In the genomic region with DNA sequence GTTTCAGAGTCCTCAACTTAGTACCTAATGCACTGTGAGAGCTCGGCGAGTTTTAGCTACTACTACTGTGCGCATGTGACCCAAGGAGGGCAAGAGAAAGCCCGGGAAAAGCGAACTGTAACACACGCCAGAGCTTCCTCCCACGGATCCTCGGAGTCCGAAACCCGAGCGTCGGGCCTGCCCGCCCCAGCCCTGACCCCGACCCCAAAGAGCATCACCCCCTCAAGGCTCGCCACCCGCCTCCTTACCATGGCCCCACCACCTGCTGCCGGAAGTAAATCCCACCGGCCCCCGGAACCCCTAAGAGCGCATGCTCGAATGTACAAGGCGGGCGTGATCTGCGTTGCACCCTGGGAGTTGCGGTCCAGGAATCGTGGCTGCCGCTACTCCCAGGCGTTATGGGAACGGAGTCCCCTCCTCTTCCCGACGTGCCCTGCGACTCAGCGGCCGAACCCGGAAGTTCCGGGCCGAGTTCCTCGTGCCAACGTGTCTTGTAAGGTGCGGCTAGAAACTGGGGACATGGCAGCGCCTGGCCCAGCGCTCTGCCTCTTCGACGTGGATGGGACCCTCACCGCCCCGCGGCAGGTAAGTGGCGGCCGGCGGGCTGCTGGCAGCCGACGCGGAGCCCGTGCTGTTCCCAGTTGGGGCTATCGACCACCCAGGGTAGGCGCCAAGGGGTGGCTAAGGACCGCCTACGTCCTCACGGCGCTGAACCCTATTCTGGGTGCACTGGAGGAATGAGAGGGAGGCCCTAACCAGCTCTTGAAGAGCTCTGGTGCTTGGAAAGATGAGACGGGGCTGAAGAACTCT, we compare ENCODE assay signal across 8 cellular contexts. TPM values are rescaled to one million over a fixed set of nuclear protein-coding genes. Genes with fewer than 3 reads are reported as not detected.
DNase-seq lines count a peak whose midpoint lies in the region; ATAC-seq, FAIRE-seq and TF ChIP-seq lines count a peak whose summit lies in the region.

A gene (plus strand): TSS at position 476 of the 810 bp plus-strand sequence. CDS start 44 bp downstream, at position 520.
A gene with protein sequence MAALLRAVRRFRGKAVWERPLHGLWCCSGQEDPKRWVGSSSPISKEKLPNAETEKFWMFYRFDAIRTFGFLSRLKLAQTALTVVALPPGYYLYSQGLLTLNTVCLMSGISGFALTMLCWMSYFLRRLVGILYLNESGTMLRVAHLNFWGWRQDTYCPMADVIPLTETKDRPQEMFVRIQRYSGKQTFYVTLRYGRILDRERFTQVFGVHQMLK (minus strand): TSS at position 276 of the 810 bp plus-strand sequence. CDS start 25 bp downstream, at position 251.

- WGBS in transverse colon (ENCODE audit: low coverage in 1 of 2), 2 donors, result 1% methylated on average over 52 of the region's 61 CpGs; no CpG with 5 or more reads in 1 of the 2 donors

- H3K9ac ChIP-seq in parathyroid adenoma, result peak within 1 kb of the TSS; percentile 77

- H3K4me2 ChIP-seq in parathyroid adenoma (ENCODE audit: low read length), result peak within 1 kb of the TSS; percentile 91

- in situ Hi-C loops in transverse colon (cut with MboI; ENCODE audit: low pct_ligation_motif_present in 1 of 4, low pct_unique_long_range_greater_than_20kb in 1 of 4, low sequenced_read_pairs in 3 of 4), result loop anchor here in 2 of 4 donors (10.0 to 25.0 kb wide), 2 partner anchors 123 to 235 kb away; a partner anchor contains a TSS

- H3K4me3 ChIP-seq in cardiac muscle cell, result peak within 1 kb of the TSS; percentile 63
- H3K4me3 ChIP-seq in parathyroid adenoma (ENCODE audit: low read depth, low read length), result peak within 1 kb of the TSS; percentile 92
- H3K4me3 ChIP-seq in transverse colon, result peak within 1 kb of the TSS; percentile 72 to 91 (median 84)

- TF ChIP-seq CTCF in cardiac muscle cell (IDR thresholded peaks at IDR 0.05; ENCODE audit: low read depth, low read length) (no peak), parathyroid adenoma (IDR thresholded peaks at IDR 0.05) (no peak), transverse colon (IDR thresholded peaks at IDR 0.05) (peak in 2 of 5 experiments; percentile 14 to 16)

- H3K27ac ChIP-seq in cardiac muscle cell, result peak within 1 kb of the TSS; percentile 52
- peak within 1 kb of the TSS; percentile 67 for H3K27ac ChIP-seq in parathyroid adenoma
- H3K27ac ChIP-seq in transverse colon, result peak within 1 kb of the TSS; percentile 86 to 92 (median 90)

- peak within 1 kb of the TSS; percentile 94 for H3K4me3 Mint-ChIP-seq in activated naive CD8-positive, alpha-beta T cell treated with anti-CD3 and anti-CD28 coated beads, Interleukin-2, amount 50 U/mL, for 24 hours

- no peak for TF ChIP-seq EP300 in transverse colon (IDR thresholded peaks at IDR 0.05; ENCODE audit: low read depth)

- H3K27ac Mint-ChIP-seq in activated naive CD8-positive, alpha-beta T cell treated with anti-CD3 and anti-CD28 coated beads, Interleukin-2, amount 50 U/mL, for 24 hours, result peak within 1 kb of the TSS; percentile 94

- peak; percentile 92 for FAIRE-seq in GM12892 (lab: Jason Lieb, UNC)

- no peaks in the 10 kb centered on the region for H3K9me3 ChIP-seq in cardiac muscle cell (ENCODE audit: low read depth)
- no peaks in the 10 kb centered on the region for H3K9me3 ChIP-seq in parathyroid adenoma (ENCODE audit: control insufficient read depth, low read length)
- no peaks in the 10 kb centered on the region for H3K9me3 ChIP-seq in transverse colon

- H3K9me3 Mint-ChIP-seq in activated naive CD8-positive, alpha-beta T cell treated with anti-CD3 and anti-CD28 coated beads, Interleukin-2, amount 50 U/mL, for 24 hours, result no peaks in the 10 kb centered on the region

- peak within 1 kb of the TSS; percentile 98 for H2AFZ ChIP-seq in parathyroid adenoma

- H3K4me1 ChIP-seq in cardiac muscle cell (ENCODE audit: low read depth) (peaks cover 7% of the 10 kb centered on the region), parathyroid adenoma (peaks cover 6% of the 10 kb centered on the region), transverse colon (peaks cover 21 to 47% (median 42%) of the 10 kb centered on the region in 4 donors)

- H3K36me3 ChIP-seq in cardiac muscle cell, result peaks cover 8% of the 10 kb centered on the region
- H3K36me3 ChIP-seq in parathyroid adenoma (ENCODE audit: control insufficient read depth, insufficient read depth, low read length), result no peaks in the 10 kb centered on the region
- H3K36me3 ChIP-seq in transverse colon, result peaks cover 0 to 7% (median 4%) of the 10 kb centered on the region in 4 donors

- peaks cover 2% of the 10 kb centered on the region for H3K27me3 Mint-ChIP-seq in activated naive CD8-positive, alpha-beta T cell treated with anti-CD3 and anti-CD28 coated beads, Interleukin-2, amount 50 U/mL, for 24 hours

- peak; percentile 95 for ATAC-seq in HG02840 (IDR thresholded peaks at IDR 0.05; ENCODE audit: low FRiP score, unreplicated experiment)
- peak; percentile 95 for ATAC-seq in activated naive CD8-positive, alpha-beta T cell treated with anti-CD3 and anti-CD28 coated beads, Interleukin-2, amount 50 U/mL, for 24 hours

- H3K79me2 ChIP-seq in parathyroid adenoma, result peaks cover 19% of the 10 kb centered on the region

- peaks cover 35% of the 10 kb centered on the region for H3K36me3 Mint-ChIP-seq in activated naive CD8-positive, alpha-beta T cell treated with anti-CD3 and anti-CD28 coated beads, Interleukin-2, amount 50 U/mL, for 24 hours (ENCODE audit: low read depth)

- peaks cover 44% of the 10 kb centered on the region for H3K4me1 Mint-ChIP-seq in activated naive CD8-positive, alpha-beta T cell treated with anti-CD3 and anti-CD28 coated beads, Interleukin-2, amount 50 U/mL, for 24 hours

- no peaks in the 10 kb centered on the region for H3K27me3 ChIP-seq in cardiac muscle cell
- no peaks in the 10 kb centered on the region for H3K27me3 ChIP-seq in parathyroid adenoma (ENCODE audit: control insufficient read depth, insufficient read depth, low read length)
- no peaks in the 10 kb centered on the region for H3K27me3 ChIP-seq in transverse colon

- intact Hi-C loops in transverse colon (cut with DNase I; ENCODE audit: low total_unique reads), result loop anchor here (5.0 kb wide), 1 partner anchor 75 kb away; no protein-coding TSS in a partner anchor

- TF ChIP-seq POLR2A in GM12892 (IDR thresholded peaks at IDR 0.05; ENCODE audit: low read depth, low read length) (peak; percentile 95), transverse colon (IDR thresholded peaks at IDR 0.05) (peak; percentile 72)

- DNase-seq in GM12892 (ENCODE audit: insufficient read length) (peak; percentile 96), NCI-H1436 (lab: John Stamatoyannopoulos, UW) (peak; percentile 96), SW480 (ENCODE audit: low spot score) (peak; percentile 96), cardiac muscle cell (ENCODE audit: low read depth in 1 of 2, low spot score in 1 of 2) (peak; percentile 97 to 98), transverse colon (peak; percentile 97)
- DNase-seq in activated naive CD8-positive, alpha-beta T cell treated with anti-CD3 and anti-CD28 coated beads, Interleukin-2, amount 50 U/mL, for 24 hours, result peak; percentile 94

RNA-seq across cellular contexts. Expression of the first gene that starts in this region (rescaled TPM):
- 26.7 TPM for polyA plus RNA-seq in GM12892 (2012; ENCODE audit: missing spikeins)
- 12.2 and 14.2 TPM in 2 replicates for total RNA-seq in cardiac muscle cell
- polyA plus RNA-seq in cardiac muscle cell, result 11.7 and 12.9 TPM in 2 replicates
- total RNA-seq in transverse colon, result 100 to 1,000 TPM in 1 of 4 donors, 10 to 100 TPM in 3; 26.2 to 114 (median 58.5) TPM

RNA-seq across cellular contexts. Expression of the second gene that starts in this region (rescaled TPM):
- 15.8 TPM for polyA plus RNA-seq in GM12892 (2012; ENCODE audit: missing spikeins)
- total RNA-seq in cardiac muscle cell, result 8.1 TPM in 2 replicates
- 23.9 and 38.3 TPM in 2 replicates for polyA plus RNA-seq in cardiac muscle cell
- 10 to 100 TPM in 1 of 4 donors, 1 to 10 TPM in 2, not detected in 1; 1.8 to 10.3 (median 9.7) TPM for total RNA-seq in transverse colon

Comparison
In these comparisons a context has a peak if more than half of its experiments do, and no peak if none do; other contexts are left out.
1. Peak in every context shown above with its lines: DNase-seq, ATAC-seq, H3K4me3 ChIP-seq and H3K27ac ChIP-seq.